In genomic region chr22:27614291-27615007, GRCh38 we compare ENCODE assay signal across 14 cellular contexts.
DNase-seq lines count a peak whose midpoint lies in the region; ATAC-seq and TF ChIP-seq lines count a peak whose summit lies in the region.
"Had no signal": no experiment of that assay in that cellular context is flagged by ENCODE, and none has a peak within 500 bp of the region (broad histone marks: within the 10 kb centered on the region; RNA-seq: fewer than 3 reads in every experiment).

No MANE protein-coding gene starts in this region.

- DNase-seq in coronary artery (ENCODE audit: low spot score) (no peak), kidney epithelial cell (ENCODE audit: low read depth) (no peak), suprapubic skin (ENCODE audit: low spot score in 2 of 2) (no peak), MG63 (no peak), T-helper 2 cell (no peak), NCI-H1092 (lab: John Stamatoyannopoulos, UW) (no peak)
- DNase-seq: activated CD8-positive, alpha-beta memory T cell treated with anti-CD3 and anti-CD28 coated beads, Interleukin-2, amount 50 U/mL, for 48 hours; erythroblast; mucosa of descending colon; T-cell had no signal

- WGBS in suprapubic skin, result 25% methylated on average over 13 of the region's 55 CpGs

- H3K4me3 ChIP-seq in HUES48 (ENCODE audit: low read depth, low read length) (0 out of 2 replicates have a peak overlapping the region, but pooled peaks have one; percentile 29), coronary artery (peak overlapping the region; percentile 70), kidney epithelial cell (ENCODE audit: low read depth, low read length) (peak overlapping the region; percentile 2), suprapubic skin (peak overlapping the region; percentile 33), MG63 (no peak overlapping the region)
- H3K4me3 ChIP-seq: mucosa of descending colon had no signal

- H3K27ac ChIP-seq in HUES48 (ENCODE audit: low read depth, low read length) (no peak overlapping the region), coronary artery (no peak overlapping the region), suprapubic skin (no peak overlapping the region)

- no peak for TF ChIP-seq POLR2A in suprapubic skin (IDR thresholded peaks at IDR 0.05)

- TF ChIP-seq CTCF in coronary artery (IDR thresholded peaks at IDR 0.05) (no peak), kidney epithelial cell (IDR thresholded peaks at IDR 0.05; ENCODE audit: insufficient read depth, low read length, poor library complexity, severe bottlenecking) (no peak), suprapubic skin (IDR thresholded peaks at IDR 0.05) (no peak)

- no peak for ATAC-seq in HG02840 (IDR thresholded peaks at IDR 0.05; ENCODE audit: low FRiP score, unreplicated experiment)
- ATAC-seq: activated CD4-positive, CD25-positive, alpha-beta regulatory T cell treated with anti-CD3 and anti-CD28 coated beads, Interleukin-2, amount 50 U/mL, for 24 hours; mucosa of descending colon; Panc1; T-cell had no signal

- H3K9ac ChIP-seq in HUES48 (ENCODE audit: low read depth, low read length), result no peak overlapping the region

- H3K36me3 ChIP-seq in HUES48 (ENCODE audit: control insufficient read depth, insufficient read depth, low read length) (no peaks in the 10 kb centered on the region), kidney epithelial cell (ENCODE audit: control insufficient read depth, insufficient read depth, low read length) (no peaks in the 10 kb centered on the region), suprapubic skin (no peaks in the 10 kb centered on the region), MG63 (no peaks in the 10 kb centered on the region)

- H3K9me3 ChIP-seq in HUES48 (ENCODE audit: control insufficient read depth, insufficient read depth, low read length) (no peaks in the 10 kb centered on the region), suprapubic skin (no peaks in the 10 kb centered on the region), MG63 (no peaks in the 10 kb centered on the region)
- H3K9me3 ChIP-seq: mucosa of descending colon had no signal

- no peak for TF ChIP-seq EP300 in suprapubic skin (IDR thresholded peaks at IDR 0.05)

- H3K4me1 ChIP-seq in HUES48 (ENCODE audit: control insufficient read depth, insufficient read depth, low read length), result peaks cover 7% of the 10 kb centered on the region; the same call in 1 of the 2 replicates
- peaks cover 8% of the 10 kb centered on the region for H3K4me1 ChIP-seq in suprapubic skin

- peaks cover 26% of the 10 kb centered on the region for H3K27me3 ChIP-seq in HUES48 (ENCODE audit: control insufficient read depth, insufficient read depth, low read length)
- H3K27me3 ChIP-seq in kidney epithelial cell (ENCODE audit: control insufficient read depth, insufficient read depth, low read length), result peaks cover 55% of the 10 kb centered on the region
- peaks cover 41% of the 10 kb centered on the region for H3K27me3 ChIP-seq in suprapubic skin
- H3K27me3 ChIP-seq in MG63, result no peaks in the 10 kb centered on the region
